24 cellular contexts compared by ENCODE assay signal in the genomic region with DNA sequence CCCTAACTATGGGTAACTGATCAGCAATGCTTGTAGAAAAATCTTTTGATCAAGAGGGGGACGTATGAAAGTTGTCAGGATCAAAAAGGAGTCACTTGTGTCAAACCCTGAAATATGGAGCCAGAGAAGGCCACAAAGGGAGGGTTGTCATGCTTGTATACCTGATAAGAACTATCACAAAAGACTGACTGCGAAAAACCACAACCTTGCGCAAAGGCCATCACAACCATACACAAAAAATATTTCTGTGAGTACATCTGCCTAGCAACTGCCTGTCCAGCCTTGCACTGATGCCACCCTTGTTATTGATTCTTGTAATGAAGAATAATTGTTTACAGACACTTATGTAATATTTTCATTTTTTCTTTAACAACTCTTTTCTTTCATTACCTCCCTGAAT.
"Had no signal": no experiment of that assay in that cellular context is flagged by ENCODE, and none has a peak within 500 bp of the region (broad histone marks: within the 10 kb centered on the region; RNA-seq: fewer than 3 reads in every experiment).

No MANE protein-coding gene starts in this region.

- H3K9me3 Mint-ChIP-seq: activated CD8-positive, alpha-beta T cell treated with anti-CD3 and anti-CD28 coated beads for 36 hours; activated T-cell treated with anti-CD3 and anti-CD28 coated beads, Interleukin-2, amount 50 U/mL, for 72 hours; activated T-helper 2 cell treated with anti-CD3 and anti-CD28 coated beads, Interferon-gamma antibody, Interleukin-2, Interleukin-4, amounts not matched to agents 10 μg/mL and 5 μg/mL and 100 μg/mL, durations not matched to agents 14 hours and 24 hours and 36 hours; central memory CD8-positive, alpha-beta T cell; T-cell had no signal

- H3K27me3 ChIP-seq: adrenal gland had no signal

- DNase-seq: activated CD4-positive, alpha-beta T cell treated with anti-CD3 and anti-CD28 coated beads for 4 hours; activated CD8-positive, alpha-beta memory T cell treated with anti-CD3 and anti-CD28 coated beads, Interleukin-2, amount 50 U/mL, for 4 hours; activated CD8-positive, alpha-beta T cell treated with anti-CD3 and anti-CD28 coated beads for 36 hours; activated gamma-delta T cell treated with Interleukin-2 at 50 U/mL for 16 hours; activated naive CD4-positive, alpha-beta T cell treated with anti-CD3 and anti-CD28 coated beads, Interleukin-2, amount 50 U/mL, for 16 hours; activated naive CD8-positive, alpha-beta T cell treated with anti-CD3 and anti-CD28 coated beads, Interleukin-2, amount 10 ng/mL, durations not matched to agents 7 days and 5 days; activated T-cell treated with anti-CD3 and anti-CD28 coated beads, Interleukin-2, amount 50 U/mL, for 72 hours; adrenal gland; aorta; MM.1S; NCI-H1105; NCI-H1436; NCI-H1694 treated with DMSO at 0.1 percent for 48 hours; NCI-H2029 treated with DMSO at 0.1 percent for 48 hours; NCI-H345; NCI-H510A; NCI-H526 treated with DMSO at 0.1 percent for 48 hours; NCI-H82; RPMI8226; T-cell; T1000 had no signal

- H3K27ac Mint-ChIP-seq: activated CD8-positive, alpha-beta T cell treated with anti-CD3 and anti-CD28 coated beads for 36 hours; activated naive CD8-positive, alpha-beta T cell treated with anti-CD3 and anti-CD28 coated beads, Interleukin-2, amount 10 ng/mL, durations not matched to agents 7 days and 5 days; activated T-cell treated with anti-CD3 and anti-CD28 coated beads, Interleukin-2, amount 50 U/mL, for 72 hours; activated T-helper 2 cell treated with anti-CD3 and anti-CD28 coated beads, Interferon-gamma antibody, Interleukin-2, Interleukin-4, amounts not matched to agents 10 μg/mL and 5 μg/mL and 100 μg/mL, durations not matched to agents 14 hours and 24 hours and 36 hours; T-cell had no signal

- H3K4me3 Mint-ChIP-seq: activated CD8-positive, alpha-beta T cell treated with anti-CD3 and anti-CD28 coated beads for 36 hours; activated naive CD8-positive, alpha-beta T cell treated with anti-CD3 and anti-CD28 coated beads, Interleukin-2, amount 10 ng/mL, durations not matched to agents 7 days and 5 days; activated T-cell treated with anti-CD3 and anti-CD28 coated beads, Interleukin-2, amount 50 U/mL, for 72 hours; central memory CD8-positive, alpha-beta T cell; T-cell had no signal

- H3K36me3 Mint-ChIP-seq: T-cell had no signal

- H3K4me3 ChIP-seq: adrenal gland, SK-N-MC had no signal

- H3K4me1 Mint-ChIP-seq: activated naive CD8-positive, alpha-beta T cell treated with anti-CD3 and anti-CD28 coated beads, Interleukin-2, amount 10 ng/mL, durations not matched to agents 7 days and 5 days; central memory CD8-positive, alpha-beta T cell; T-cell had no signal

- H3K36me3 ChIP-seq: adrenal gland had no signal
